1 cellular context compared by ENCODE assay signal in the genomic region with DNA sequence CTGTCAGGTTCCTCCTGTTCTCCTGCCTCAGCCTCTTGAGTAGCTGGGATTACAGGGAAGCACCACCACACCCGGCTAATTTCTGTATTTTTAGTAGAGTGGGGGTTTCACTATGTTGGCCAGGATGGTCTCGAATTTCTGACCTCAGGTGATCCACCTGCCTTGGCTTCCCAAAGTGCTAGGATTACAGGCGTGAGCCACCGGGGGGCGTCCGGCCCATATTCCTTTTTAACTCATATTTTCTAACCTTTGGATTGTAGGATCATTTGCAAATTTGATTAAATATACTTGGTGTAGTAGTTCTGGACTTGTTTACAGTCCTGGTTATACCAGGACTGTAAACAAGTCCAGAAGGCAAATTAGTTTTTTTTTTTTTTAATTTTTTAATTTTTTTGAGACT.
TF ChIP-seq lines count a peak whose summit lies in the region.

No MANE protein-coding gene starts in this region.

TF ChIP-seq in endothelial cell of umbilical vein, 7 proteins besides CTCF, POLR2A, EP300 and RAD21 (continued from another document):
- TF ChIP-seq EZH2 (IDR thresholded peaks at IDR 0.05; ENCODE audit: borderline replicate concordance, low read depth, low read length, severe bottlenecking) (no peak), MYC (IDR thresholded peaks at IDR 0.05; ENCODE audit: low read depth, low read length) (no peak), JUN (IDR thresholded peaks at IDR 0.05; ENCODE audit: borderline replicate concordance, insufficient read depth, insufficient read length, low read depth) (no peak), GATA2 (IDR thresholded peaks at IDR 0.05; ENCODE audit: insufficient read depth, insufficient read length, low read depth, low read length) (no peak), POLR2AphosphoS5 (IDR thresholded peaks at IDR 0.05; ENCODE audit: insufficient read depth, low read depth, low read length) (no peak), FOS (IDR thresholded peaks at IDR 0.05; ENCODE audit: borderline replicate concordance, insufficient read depth, low read length) (no peak)
